Comparison of ENCODE assay signal across 13 cellular contexts in the genomic region with DNA sequence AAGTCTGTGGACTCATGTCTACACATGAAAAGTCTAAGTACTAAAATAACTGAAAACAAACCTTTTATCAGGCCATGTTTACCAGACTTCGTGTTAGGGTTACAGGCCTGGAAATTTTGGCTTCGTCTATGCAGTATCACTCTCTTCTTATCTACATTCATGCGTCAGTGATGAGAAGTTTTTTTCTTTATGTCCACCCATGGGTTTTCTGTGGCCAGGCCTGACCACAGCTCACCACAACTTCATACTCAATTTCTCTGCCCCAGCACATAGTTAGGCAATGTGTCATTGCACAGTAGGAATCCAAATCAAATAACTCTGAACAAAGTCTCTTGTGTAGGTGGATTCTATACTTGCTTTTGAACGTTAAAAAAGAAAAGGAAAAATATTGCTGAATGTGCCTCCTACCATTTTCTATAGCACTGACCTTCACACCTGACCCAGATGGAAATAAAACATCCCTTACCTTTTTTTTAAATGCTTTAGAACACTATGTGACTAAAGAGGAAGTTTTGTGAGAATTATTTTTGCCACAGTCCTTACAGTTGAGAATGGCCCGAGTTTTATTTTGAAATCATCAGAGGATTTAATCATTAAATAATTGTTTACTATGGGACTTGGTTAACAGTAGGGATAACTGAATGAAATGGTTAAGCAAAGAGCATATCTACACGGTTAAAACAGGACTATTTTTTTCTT.
DNase-seq lines count a peak whose midpoint lies in the region; ATAC-seq and TF ChIP-seq lines count a peak whose summit lies in the region.
"Had no signal": no experiment of that assay in that cellular context is flagged by ENCODE, and none has a peak within 500 bp of the region (broad histone marks: within the 10 kb centered on the region; RNA-seq: fewer than 3 reads in every experiment).

No MANE protein-coding gene starts in this region.

- peak; percentile 24 for ATAC-seq in activated naive CD8-positive, alpha-beta T cell treated with anti-CD3 and anti-CD28 coated beads, Interleukin-2, amount 50 U/mL, for 24 hours

- TF ChIP-seq POLR2A in testis (IDR thresholded peaks at IDR 0.05): no peak

- no peak overlapping the region for H3K27ac ChIP-seq in testis
- H3K27ac ChIP-seq: thoracic aorta had no signal

- intact Hi-C loops in testis (cut with DNase I; ENCODE audit: low total_unique reads): no loop called here

- no peaks in the 10 kb centered on the region for H3K27me3 Mint-ChIP-seq in activated naive CD8-positive, alpha-beta T cell treated with anti-CD3 and anti-CD28 coated beads, Interleukin-2, amount 50 U/mL, for 24 hours
- no peaks in the 10 kb centered on the region for H3K27me3 Mint-ChIP-seq in activated naive CD8-positive, alpha-beta T cell treated with anti-CD3 and anti-CD28 coated beads for 36 hours
- H3K27me3 Mint-ChIP-seq in T-helper 2 cell treated with Interferon-gamma antibody and Interleukin-4, amounts not matched to agents 5 μg/mL and 100 μg/mL, for 36 hours (ENCODE audit: low read depth): no peaks in the 10 kb centered on the region

- no peak overlapping the region for H3K27ac Mint-ChIP-seq in activated naive CD8-positive, alpha-beta T cell treated with anti-CD3 and anti-CD28 coated beads, Interleukin-2, amount 50 U/mL, for 24 hours
- no peak overlapping the region for H3K27ac Mint-ChIP-seq in activated naive CD8-positive, alpha-beta T cell treated with anti-CD3 and anti-CD28 coated beads for 36 hours
- H3K27ac Mint-ChIP-seq in T-helper 2 cell treated with Interferon-gamma antibody and Interleukin-4, amounts not matched to agents 5 μg/mL and 100 μg/mL, for 36 hours: no peak overlapping the region

- WGBS in testis, 2 donors: 47% methylated on average over 6 of the region's 6 CpGs

- no peaks in the 10 kb centered on the region for H3K27me3 ChIP-seq in testis

- TF ChIP-seq CTCF in testis (IDR thresholded peaks at IDR 0.05): no peak

- peaks cover 4% of the 10 kb centered on the region for H3K4me1 Mint-ChIP-seq in activated naive CD8-positive, alpha-beta T cell treated with anti-CD3 and anti-CD28 coated beads, Interleukin-2, amount 50 U/mL, for 24 hours
- peaks cover 7% of the 10 kb centered on the region for H3K4me1 Mint-ChIP-seq in activated naive CD8-positive, alpha-beta T cell treated with anti-CD3 and anti-CD28 coated beads for 36 hours
- no peaks in the 10 kb centered on the region for H3K4me1 Mint-ChIP-seq in T-helper 2 cell treated with Interferon-gamma antibody and Interleukin-4, amounts not matched to agents 5 μg/mL and 100 μg/mL, for 36 hours (ENCODE audit: low read depth)

- DNase-seq in activated naive CD8-positive, alpha-beta T cell treated with anti-CD3 and anti-CD28 coated beads, Interleukin-2, amount 50 U/mL, for 24 hours: no peak
- no peak for DNase-seq in activated naive CD8-positive, alpha-beta T cell treated with anti-CD3 and anti-CD28 coated beads for 36 hours
- DNase-seq in T-helper 2 cell treated with Interferon-gamma antibody and Interleukin-4, amounts not matched to agents 5 μg/mL and 100 μg/mL, for 36 hours (ENCODE audit: low spot score): peak; percentile 5
- DNase-seq in foreskin melanocyte (peak; percentile 88), stromal cell of bone marrow (ENCODE audit: low read depth) (peak; percentile 90), testis (no peak), DMS153 treated with DMSO at 0.1 percent for 48 hours (lab: John Stamatoyannopoulos, UW; ENCODE audit: unreplicated experiment) (no peak), ureter (ENCODE audit: low spot score) (no peak)
- DNase-seq: 8988T; cortex of kidney; NCI-H69; stimulated activated CD4-positive, alpha-beta T cell treated with anti-CD3 and anti-CD28 coated beads, Interleukin-4, amount 100 ng/mL, for 24 hours had no signal

- no peaks in the 10 kb centered on the region for H3K9me3 Mint-ChIP-seq in activated naive CD8-positive, alpha-beta T cell treated with anti-CD3 and anti-CD28 coated beads, Interleukin-2, amount 50 U/mL, for 24 hours
- peaks cover 6% of the 10 kb centered on the region for H3K9me3 Mint-ChIP-seq in activated naive CD8-positive, alpha-beta T cell treated with anti-CD3 and anti-CD28 coated beads for 36 hours
- H3K9me3 Mint-ChIP-seq in T-helper 2 cell treated with Interferon-gamma antibody and Interleukin-4, amounts not matched to agents 5 μg/mL and 100 μg/mL, for 36 hours: peaks cover 6% of the 10 kb centered on the region

- no peaks in the 10 kb centered on the region for H3K36me3 ChIP-seq in testis (ENCODE audit: low read depth, missing control alignments)
- H3K36me3 ChIP-seq: thoracic aorta had no signal

- no peaks in the 10 kb centered on the region for H3K36me3 Mint-ChIP-seq in activated naive CD8-positive, alpha-beta T cell treated with anti-CD3 and anti-CD28 coated beads, Interleukin-2, amount 50 U/mL, for 24 hours (ENCODE audit: low read depth)
- no peaks in the 10 kb centered on the region for H3K36me3 Mint-ChIP-seq in activated naive CD8-positive, alpha-beta T cell treated with anti-CD3 and anti-CD28 coated beads for 36 hours
- no peaks in the 10 kb centered on the region for H3K36me3 Mint-ChIP-seq in T-helper 2 cell treated with Interferon-gamma antibody and Interleukin-4, amounts not matched to agents 5 μg/mL and 100 μg/mL, for 36 hours (ENCODE audit: low read depth)

- H3K4me3 ChIP-seq in testis: no peak overlapping the region
- H3K4me3 ChIP-seq: thoracic aorta had no signal

- no peaks in the 10 kb centered on the region for H3K9me3 ChIP-seq in testis
- H3K9me3 ChIP-seq: thoracic aorta had no signal

- no peak overlapping the region for H3K4me3 Mint-ChIP-seq in activated naive CD8-positive, alpha-beta T cell treated with anti-CD3 and anti-CD28 coated beads, Interleukin-2, amount 50 U/mL, for 24 hours
- H3K4me3 Mint-ChIP-seq in activated naive CD8-positive, alpha-beta T cell treated with anti-CD3 and anti-CD28 coated beads for 36 hours: no peak overlapping the region
- no peak overlapping the region for H3K4me3 Mint-ChIP-seq in T-helper 2 cell treated with Interferon-gamma antibody and Interleukin-4, amounts not matched to agents 5 μg/mL and 100 μg/mL, for 36 hours

- no peaks in the 10 kb centered on the region for H3K4me1 ChIP-seq in testis

Comparison
In these comparisons a context has a peak if more than half of its experiments do, and no peak if none do; other contexts are left out.
1. DNase-seq: peak in T-helper 2 cell treated with Interferon-gamma antibody and Interleukin-4, amounts not matched to agents 5 μg/mL and 100 μg/mL, for 36 hours (single experiment), foreskin melanocyte (single experiment) and stromal cell of bone marrow (single experiment); none in activated naive CD8-positive, alpha-beta T cell treated with anti-CD3 and anti-CD28 coated beads, Interleukin-2, amount 50 U/mL, for 24 hours (single experiment), activated naive CD8-positive, alpha-beta T cell treated with anti-CD3 and anti-CD28 coated beads for 36 hours (single experiment), testis (single experiment), DMS153 treated with DMSO at 0.1 percent for 48 hours (single experiment) and ureter (single experiment).